In genomic region chr5:95554331-95554646, GRCh38 we compare ENCODE assay signal across 8 cellular contexts. TPM values are rescaled to one million over a fixed set of nuclear protein-coding genes. Genes with fewer than 3 reads are reported as not detected.
A peak's percentile ranks its signal among the peaks of the same experiment; 100 is the strongest.
DNase-seq lines count a peak whose midpoint lies in the region; ATAC-seq and TF ChIP-seq lines count a peak whose summit lies in the region.

No MANE protein-coding gene starts in this region.

- DNase-seq in NOMO-1 treated with dmso at 0.1 percent for 144 hours (lab: John Stamatoyannopoulos, UW; ENCODE audit: unreplicated experiment) (peak; percentile 76), KG1 (lab: John Stamatoyannopoulos, UW) (no peak), NCI-H187 (lab: John Stamatoyannopoulos, UW) (no peak)
- no peak for DNase-seq in stimulated activated CD4-positive, alpha-beta T cell treated with anti-CD3 and anti-CD28 coated beads, Interleukin-4, amount 100 ng/mL, for 1 hour

- peak overlapping the region; percentile 89 for H3K4me3 ChIP-seq in HEK293 (ENCODE audit: low read depth, low read length)
- peak overlapping the region; percentile 58 for H3K4me3 ChIP-seq in ectodermal cell (ENCODE audit: insufficient read depth, low read depth, low read length)
- H3K4me3 ChIP-seq in neutrophil (ENCODE audit: low read depth in 1 of 2, low read length in 1 of 2), result peak overlapping the region; percentile 85

- POLR2A ChIA-PET in HEK293 (lab: Yijun Ruan, JAX), result interaction anchor here (0.6 to 1.2 kb wide), 4 partner anchors 11 to 376 kb away, joined by 3 to 8 read pairs (median 4); partner anchors contain the start of gene RFESD

- peak; percentile 3 for ATAC-seq in GM18508 (IDR thresholded peaks at IDR 0.05; ENCODE audit: insufficient read depth, unreplicated experiment)

- H3K4me1 ChIP-seq in HEK293 (ENCODE audit: control insufficient read depth, insufficient read depth, low read length) (peaks cover 2% of the 10 kb centered on the region; the same call in 1 of the 2 replicates), ectodermal cell (ENCODE audit: control insufficient read depth, insufficient read depth, low read length) (peaks cover 9% of the 10 kb centered on the region), neutrophil (ENCODE audit: control insufficient read depth in 1 of 2, insufficient read depth in 1 of 2, low read depth in 1 of 2, low read length in 1 of 2) (peaks cover 37 to 40% of the 10 kb centered on the region in 2 experiments)

- TF ChIP-seq CTCF in HEK293 (tag by site-specific recombination; IDR thresholded peaks at IDR 0.05) (no peak), neutrophil (IDR thresholded peaks at IDR 0.05) (no peak)

- H3K27ac ChIP-seq in HEK293 (ENCODE audit: extremely low read depth, low read depth, low read length), result peak overlapping the region; percentile 87
- no peak overlapping the region for H3K27ac ChIP-seq in ectodermal cell (ENCODE audit: insufficient read depth, low read depth, low read length, poor library complexity, severe bottlenecking)
- peak overlapping the region; percentile 76 for H3K27ac ChIP-seq in neutrophil

- CTCF ChIA-PET in HEK293 (lab: Yijun Ruan, JAX), result interaction anchor here (0.6 kb wide), 1 partner anchor 224 kb away, joined by 3 read pairs; no protein-coding TSS in a partner anchor

- WGBS in ectodermal cell, 2 experiments, result 1 to 2% methylated on average over 6 of the region's 6 CpGs

- H3K9me3 ChIP-seq in HEK293 (ENCODE audit: control insufficient read depth, insufficient read depth, low read depth, low read length) (no peaks in the 10 kb centered on the region), ectodermal cell (ENCODE audit: control insufficient read depth, low read length) (no peaks in the 10 kb centered on the region), neutrophil (no peaks in the 10 kb centered on the region)

- H3K36me3 ChIP-seq in HEK293 (ENCODE audit: control insufficient read depth in 2 of 2, insufficient read depth in 1 of 2, low read length in 2 of 2) (peaks cover 11 to 21% of the 10 kb centered on the region in 2 experiments), ectodermal cell (ENCODE audit: control insufficient read depth, insufficient read depth, low read length) (no peaks in the 10 kb centered on the region), neutrophil (no peaks in the 10 kb centered on the region)

- H3K27me3 ChIP-seq in ectodermal cell (ENCODE audit: control insufficient read depth, insufficient read depth, low read length, poor library complexity, severe bottlenecking), result no peaks in the 10 kb centered on the region
- H3K27me3 ChIP-seq in neutrophil, result no peaks in the 10 kb centered on the region

TF ChIP-seq in HEK293, 187 proteins besides CTCF, POLR2A, EP300 and RAD21 (continues in another document):
- no peak for TF ChIP-seq ZNF416 (tag by site-specific recombination; IDR thresholded peaks at IDR 0.05)
- TF ChIP-seq ZIC2 (tag by site-specific recombination; IDR thresholded peaks at IDR 0.05), result peak; percentile 44; the same call in 1 of the 2 replicates
- TF ChIP-seq ZNF350 (tag by site-specific recombination; IDR thresholded peaks at IDR 0.05), result no peak
- TF ChIP-seq ZFP3 (tag by site-specific recombination; IDR thresholded peaks at IDR 0.05; ENCODE audit: low read depth), result no peak
- no peak for TF ChIP-seq ZNF585B (tag by site-specific recombination; IDR thresholded peaks at IDR 0.05)
- TF ChIP-seq ZNF645 (tag by site-specific recombination; IDR thresholded peaks at IDR 0.05), result no peak
- TF ChIP-seq GLIS1 (tag by site-specific recombination; IDR thresholded peaks at IDR 0.05), result peak; percentile 94; the same call in 1 of the 2 replicates
- TF ChIP-seq ZNF544 (tag by site-specific recombination; IDR thresholded peaks at IDR 0.05), result no peak
- TF ChIP-seq SCRT1 (tag by site-specific recombination; IDR thresholded peaks at IDR 0.05; ENCODE audit: borderline replicate concordance), result no peak
- TF ChIP-seq ZNF362 (tag by site-specific recombination; IDR thresholded peaks at IDR 0.05), result no peak
- TF ChIP-seq ZNF302 (tag by site-specific recombination; IDR thresholded peaks at IDR 0.05; ENCODE audit: low read depth), result no peak
- TF ChIP-seq ZNF292 (tag by site-specific recombination; IDR thresholded peaks at IDR 0.05; ENCODE audit: borderline replicate concordance, low read depth), result no peak
- no peak for TF ChIP-seq ZNF184 (tag by site-specific recombination; IDR thresholded peaks at IDR 0.05)
- TF ChIP-seq IKZF3 (tag by site-specific recombination; IDR thresholded peaks at IDR 0.05), result no peak
- TF ChIP-seq MEIS1 (CRISPR knock-in tag; IDR thresholded peaks at IDR 0.05; ENCODE audit: borderline replicate concordance), result no peak
- TF ChIP-seq ZNF701 (tag by site-specific recombination; IDR thresholded peaks at IDR 0.05), result no peak
- no peak for TF ChIP-seq OVOL3 (tag by site-specific recombination; IDR thresholded peaks at IDR 0.05)
- TF ChIP-seq, protein P1, sequence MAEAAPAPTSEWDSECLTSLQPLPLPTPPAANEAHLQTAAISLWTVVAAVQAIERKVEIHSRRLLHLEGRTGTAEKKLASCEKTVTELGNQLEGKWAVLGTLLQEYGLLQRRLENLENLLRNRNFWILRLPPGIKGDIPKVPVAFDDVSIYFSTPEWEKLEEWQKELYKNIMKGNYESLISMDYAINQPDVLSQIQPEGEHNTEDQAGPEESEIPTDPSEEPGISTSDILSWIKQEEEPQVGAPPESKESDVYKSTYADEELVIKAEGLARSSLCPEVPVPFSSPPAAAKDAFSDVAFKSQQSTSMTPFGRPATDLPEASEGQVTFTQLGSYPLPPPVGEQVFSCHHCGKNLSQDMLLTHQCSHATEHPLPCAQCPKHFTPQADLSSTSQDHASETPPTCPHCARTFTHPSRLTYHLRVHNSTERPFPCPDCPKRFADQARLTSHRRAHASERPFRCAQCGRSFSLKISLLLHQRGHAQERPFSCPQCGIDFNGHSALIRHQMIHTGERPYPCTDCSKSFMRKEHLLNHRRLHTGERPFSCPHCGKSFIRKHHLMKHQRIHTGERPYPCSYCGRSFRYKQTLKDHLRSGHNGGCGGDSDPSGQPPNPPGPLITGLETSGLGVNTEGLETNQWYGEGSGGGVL (tag by site-specific recombination; IDR thresholded peaks at IDR 0.05), result peak; percentile 54
- TF ChIP-seq TRIM28 (IDR thresholded peaks at IDR 0.05; ENCODE audit: borderline replicate concordance, low read length), result no peak
- TF ChIP-seq KLF16 (tag by site-specific recombination; IDR thresholded peaks at IDR 0.05), result no peak
- no peak for TF ChIP-seq RBAK (tag by site-specific recombination; IDR thresholded peaks at IDR 0.05)
- TF ChIP-seq ZNF175 (tag by site-specific recombination; IDR thresholded peaks at IDR 0.05), result no peak
- no peak for TF ChIP-seq ZNF433 (tag by site-specific recombination; IDR thresholded peaks at IDR 0.05; ENCODE audit: low read depth)
- TF ChIP-seq ZSCAN30 (tag by site-specific recombination; IDR thresholded peaks at IDR 0.05), result no peak
- TF ChIP-seq ZNF792 (tag by site-specific recombination; IDR thresholded peaks at IDR 0.05), result no peak
- TF ChIP-seq ZNF169 (tag by site-specific recombination; IDR thresholded peaks at IDR 0.05), result no peak
- TF ChIP-seq, protein P2, sequence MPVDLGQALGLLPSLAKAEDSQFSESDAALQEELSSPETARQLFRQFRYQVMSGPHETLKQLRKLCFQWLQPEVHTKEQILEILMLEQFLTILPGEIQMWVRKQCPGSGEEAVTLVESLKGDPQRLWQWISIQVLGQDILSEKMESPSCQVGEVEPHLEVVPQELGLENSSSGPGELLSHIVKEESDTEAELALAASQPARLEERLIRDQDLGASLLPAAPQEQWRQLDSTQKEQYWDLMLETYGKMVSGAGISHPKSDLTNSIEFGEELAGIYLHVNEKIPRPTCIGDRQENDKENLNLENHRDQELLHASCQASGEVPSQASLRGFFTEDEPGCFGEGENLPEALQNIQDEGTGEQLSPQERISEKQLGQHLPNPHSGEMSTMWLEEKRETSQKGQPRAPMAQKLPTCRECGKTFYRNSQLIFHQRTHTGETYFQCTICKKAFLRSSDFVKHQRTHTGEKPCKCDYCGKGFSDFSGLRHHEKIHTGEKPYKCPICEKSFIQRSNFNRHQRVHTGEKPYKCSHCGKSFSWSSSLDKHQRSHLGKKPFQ (tag by site-specific recombination; IDR thresholded peaks at IDR 0.05), result no peak
- no peak for TF ChIP-seq ZFP69B (tag by site-specific recombination; IDR thresholded peaks at IDR 0.05)

RNA-seq across cellular contexts. Expression of gene SKIC3, which starts 0.5 kb away (rescaled TPM):
- 72.5 TPM for polyA plus RNA-seq in ectodermal cell (2013, experiment 1 of 4)
- 78.1 TPM for polyA plus RNA-seq in ectodermal cell (2013, experiment 2 of 4)
- polyA plus RNA-seq in ectodermal cell (2013, experiment 3 of 4), result 63.8 TPM
- 68.0 TPM for polyA plus RNA-seq in ectodermal cell (2013, experiment 4 of 4)

RNA-seq across cellular contexts. Expression of gene ARSK, which starts 0.6 kb away (rescaled TPM):
- polyA plus RNA-seq in ectodermal cell (2013, experiment 1 of 4), result 18.9 TPM
- 14.1 TPM for polyA plus RNA-seq in ectodermal cell (2013, experiment 2 of 4)
- 13.5 TPM for polyA plus RNA-seq in ectodermal cell (2013, experiment 3 of 4)
- polyA plus RNA-seq in ectodermal cell (2013, experiment 4 of 4), result 15.6 TPM
